In the genomic region with DNA sequence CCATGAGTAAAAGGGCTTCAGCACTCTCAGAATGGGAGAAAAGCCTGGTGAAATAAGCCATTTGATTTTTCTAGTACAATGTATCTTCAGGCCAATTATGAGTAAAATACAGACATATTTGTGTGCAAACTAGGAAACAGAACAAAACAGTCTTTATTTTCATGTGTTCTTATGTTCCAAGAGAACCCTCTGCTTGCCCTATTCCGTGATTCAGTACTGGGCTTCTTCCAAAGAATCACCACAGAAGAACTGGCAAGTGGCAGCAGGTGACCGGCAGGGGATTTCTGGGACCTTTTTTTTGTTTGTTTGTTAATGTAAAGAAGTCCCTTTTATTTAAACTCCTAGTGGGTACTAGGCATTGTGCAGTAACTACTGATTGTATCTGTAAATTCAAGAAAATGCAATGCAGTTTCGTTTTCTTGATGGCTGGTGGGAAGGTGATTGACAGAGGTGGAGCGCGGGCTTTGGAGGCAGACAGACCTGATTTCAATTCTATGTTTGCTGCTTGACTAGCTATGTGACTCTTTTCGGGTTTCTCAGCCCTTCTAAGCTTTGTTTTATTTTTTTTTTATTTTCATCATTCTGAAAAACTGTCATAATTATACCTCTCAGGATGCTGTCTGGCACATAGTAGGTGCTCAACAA, we compare ENCODE assay signal across 32 cellular contexts.
DNase-seq lines count a peak whose midpoint lies in the region; ATAC-seq, FAIRE-seq and TF ChIP-seq lines count a peak whose summit lies in the region.
"Had no signal": no experiment of that assay in that cellular context is flagged by ENCODE, and none has a peak within 500 bp of the region (broad histone marks: within the 10 kb centered on the region; RNA-seq: fewer than 3 reads in every experiment).

No MANE protein-coding gene starts in this region.

- no peak overlapping the region for H3K27ac ChIP-seq in A549
- H3K27ac ChIP-seq: hepatocyte, neutrophil, SJSA1, stomach had no signal

- FAIRE-seq in A549 (lab: Jason Lieb, UNC) = no peak
- peak; percentile 88 for FAIRE-seq in GM19239 (lab: Jason Lieb, UNC)
- FAIRE-seq: A204.1, bronchial epithelial cell, colon, frontal cortex had no signal

- no peak overlapping the region for H3K4me3 ChIP-seq in A549
- H3K4me3 ChIP-seq: hepatocyte, SJSA1, smooth muscle cell, stomach had no signal

- peak overlapping the region; percentile 18; the same call in 1 of the 3 replicates for H3K4me2 ChIP-seq in A549
- H3K4me2 ChIP-seq: hepatocyte, smooth muscle cell had no signal

- TF ChIP-seq POLR2A in A549 (IDR thresholded peaks at IDR 0.05; ENCODE audit: low read length) = no peak

- no peak for TF ChIP-seq EP300 in A549 (IDR thresholded peaks at IDR 0.05)

- no peak for DNase-seq in A549 (ENCODE audit: low read depth in 1 of 2, low spot score in 1 of 2)
- no peak for DNase-seq in GM19239 (ENCODE audit: insufficient read length, low spot score)
- DNase-seq in RPMI8226 = peak; percentile 76
- DNase-seq in kidney tubule cell (ENCODE audit: low spot score) = peak; percentile 18
- no peak for DNase-seq in posterior cingulate gyrus
- DNase-seq in SHP77 treated with DMSO at 0.1 percent for 48 hours (lab: John Stamatoyannopoulos, UW) = no peak
- DNase-seq: activated B cell treated with CpG ODN at 0.5 μM for 24 hours; DMS79; effector CD8-positive, alpha-beta T cell; H7; IMR-90; mesenchymal stem cell; NCI-H1417; NCI-H2029 treated with DMSO at 0.1 percent for 48 hours; NCI-H526; stimulated activated CD4-positive, alpha-beta T cell treated with anti-CD3 and anti-CD28 coated beads, Interleukin-1b, Interleukin-23, amount 100 ng/mL, for 48 hours; stimulated activated CD8-positive, alpha-beta memory T cell treated with anti-CD3 and anti-CD28 coated beads, Interleukin-4, amount 100 ng/mL, for 48 hours; stomach; T-cell; trophoblast cell had no signal

- ATAC-seq in A549 = no peak
- ATAC-seq in GM21717 (IDR thresholded peaks at IDR 0.05; ENCODE audit: unreplicated experiment) = no peak
- no peak for ATAC-seq in GM18873 (IDR thresholded peaks at IDR 0.05; ENCODE audit: low FRiP score, unreplicated experiment)
- ATAC-seq: activated naive CD4-positive, alpha-beta T cell treated with anti-CD3 and anti-CD28 coated beads, Interleukin-2, amount 50 U/mL, for 72 hours; esophagus mucosa; T-cell had no signal

- intact Hi-C loops in posterior cingulate gyrus (cut with DNase I) = no loop called here

- no peak for TF ChIP-seq CTCF in A549 (IDR thresholded peaks at IDR 0.05)

- CTCF ChIA-PET in A549 (lab: Yijun Ruan, JAX) = interaction anchor here (0.7 kb wide), 1 partner anchor 74 kb away, joined by 3 read pairs; no protein-coding TSS in a partner anchor

- 26% methylated on average over 6 of the region's 6 CpGs for WGBS in A549 (ENCODE audit: missing lambda C conversion rate)

- no peaks in the 10 kb centered on the region for H3K4me1 ChIP-seq in A549
- H3K4me1 ChIP-seq: SJSA1, stomach had no signal

- TF ChIP-seq RAD21 in A549 (conservative IDR thresholded peaks at IDR 0.05 in 1 of 2, IDR thresholded peaks at IDR 0.05 in 1 of 2) = no peak

- POLR2A ChIA-PET in A549 (lab: Yijun Ruan, JAX) = no interaction called here

- no peaks in the 10 kb centered on the region for H3K9me3 ChIP-seq in A549
- H3K9me3 ChIP-seq: neutrophil, SJSA1, stomach had no signal

TF ChIP-seq in A549, 52 proteins besides CTCF, POLR2A, EP300 and RAD21:
- no peak for TF ChIP-seq ZNF302 (CRISPR knock-in tag; IDR thresholded peaks at IDR 0.05)
- TF ChIP-seq RCOR1 (IDR thresholded peaks at IDR 0.05; ENCODE audit: low read depth, low read length) = no peak
- no peak for TF ChIP-seq KDM1A (IDR thresholded peaks at IDR 0.05; ENCODE audit: low read depth)
- TF ChIP-seq, protein P1, sequence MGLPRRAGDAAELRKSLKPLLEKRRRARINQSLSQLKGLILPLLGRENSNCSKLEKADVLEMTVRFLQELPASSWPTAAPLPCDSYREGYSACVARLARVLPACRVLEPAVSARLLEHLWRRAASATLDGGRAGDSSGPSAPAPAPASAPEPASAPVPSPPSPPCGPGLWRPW (IDR thresholded peaks at IDR 0.05) = no peak
- TF ChIP-seq HEYL (CRISPR knock-in tag; IDR thresholded peaks at IDR 0.05) = no peak
- TF ChIP-seq, protein P2, sequence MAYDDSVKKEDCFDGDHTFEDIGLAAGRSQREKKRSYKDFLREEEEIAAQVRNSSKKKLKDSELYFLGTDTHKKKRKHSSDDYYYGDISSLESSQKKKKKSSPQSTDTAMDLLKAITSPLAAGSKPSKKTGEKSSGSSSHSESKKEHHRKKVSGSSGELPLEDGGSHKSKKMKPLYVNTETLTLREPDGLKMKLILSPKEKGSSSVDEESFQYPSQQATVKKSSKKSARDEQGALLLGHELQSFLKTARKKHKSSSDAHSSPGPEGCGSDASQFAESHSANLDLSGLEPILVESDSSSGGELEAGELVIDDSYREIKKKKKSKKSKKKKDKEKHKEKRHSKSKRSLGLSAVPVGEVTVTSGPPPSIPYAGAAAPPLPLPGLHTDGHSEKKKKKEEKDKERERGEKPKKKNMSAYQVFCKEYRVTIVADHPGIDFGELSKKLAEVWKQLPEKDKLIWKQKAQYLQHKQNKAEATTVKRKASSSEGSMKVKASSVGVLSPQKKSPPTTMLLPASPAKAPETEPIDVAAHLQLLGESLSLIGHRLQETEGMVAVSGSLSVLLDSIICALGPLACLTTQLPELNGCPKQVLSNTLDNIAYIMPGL (CRISPR knock-in tag; IDR thresholded peaks at IDR 0.05; ENCODE audit: borderline replicate concordance) = no peak
- TF ChIP-seq CHD2 (IDR thresholded peaks at IDR 0.05; ENCODE audit: low read length, partially characterized antibody) = no peak
- no peak for TF ChIP-seq MAZ (IDR thresholded peaks at IDR 0.05; ENCODE audit: borderline replicate concordance, low read depth, low read length)
- no peak for TF ChIP-seq SREBF2 (IDR thresholded peaks at IDR 0.05)
- TF ChIP-seq, protein P3, sequence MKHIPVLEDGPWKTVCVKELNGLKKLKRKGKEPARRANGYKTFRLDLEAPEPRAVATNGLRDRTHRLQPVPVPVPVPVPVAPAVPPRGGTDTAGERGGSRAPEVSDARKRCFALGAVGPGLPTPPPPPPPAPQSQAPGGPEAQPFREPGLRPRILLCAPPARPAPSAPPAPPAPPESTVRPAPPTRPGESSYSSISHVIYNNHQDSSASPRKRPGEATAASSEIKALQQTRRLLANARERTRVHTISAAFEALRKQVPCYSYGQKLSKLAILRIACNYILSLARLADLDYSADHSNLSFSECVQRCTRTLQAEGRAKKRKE (CRISPR knock-in tag; IDR thresholded peaks at IDR 0.05; ENCODE audit: low read depth) = no peak
- no peak for TF ChIP-seq TFCP2L1 (CRISPR knock-in tag; IDR thresholded peaks at IDR 0.05)
- no peak for TF ChIP-seq FOSL2 (IDR thresholded peaks at IDR 0.05)
- no peak for TF ChIP-seq FOSL2 (CRISPR knock-in tag; IDR thresholded peaks at IDR 0.05)

Comparison
In these comparisons a context has a peak if more than half of its experiments do, and no peak if none do; other contexts are left out.
1. DNase-seq: peak in RPMI8226 (single experiment) and kidney tubule cell (single experiment); none in A549 (0 of 2), GM19239 (single experiment), posterior cingulate gyrus (0 of 10) and SHP77 treated with DMSO at 0.1 percent for 48 hours (single experiment).